In genomic region chr3:50600141-50600753, GRCh38 we compare ENCODE assay signal across 10 cellular contexts. TPM values are rescaled to one million over a fixed set of nuclear protein-coding genes. Genes with fewer than 3 reads are reported as not detected.
DNase-seq lines count a peak whose midpoint lies in the region; ATAC-seq and TF ChIP-seq lines count a peak whose summit lies in the region.
"Had no signal": no experiment of that assay in that cellular context is flagged by ENCODE, and none has a peak within 500 bp of the region (broad histone marks: within the 10 kb centered on the region; RNA-seq: fewer than 3 reads in every experiment).

No MANE protein-coding gene starts in this region.

- H3K9ac ChIP-seq in duodenal mucosa (ENCODE audit: low read depth in 1 of 2, low read length in 2 of 2) (peak overlapping the region; percentile 58 to 67), rectal smooth muscle tissue (ENCODE audit: low read length) (peak overlapping the region; percentile 33)

- DNase-seq in CD14-positive monocyte (ENCODE audit: low spot score) (no peak), OCI-M1 (lab: John Stamatoyannopoulos, UW) (peak; percentile 87), sciatic nerve (ENCODE audit: low spot score) (no peak), NCI-H1694 (lab: John Stamatoyannopoulos, UW) (no peak)
- no peak for DNase-seq in NK-92 treated with Interleukin-12 subunit alpha and Interleukin-12 subunit beta, amount 100 ng/mL, for 24 hours (lab: John Stamatoyannopoulos, UW)
- DNase-seq: activated B cell treated with CpG ODN at 0.5 μM for 24 hours, endodermal cell had no signal

- no peak for TF ChIP-seq CTCF in CD14-positive monocyte (IDR thresholded peaks at IDR 0.05)

- H3K4me1 Mint-ChIP-seq in CD14-positive monocyte: peaks cover 66% of the 10 kb centered on the region
- H3K4me1 Mint-ChIP-seq: endodermal cell had no signal

- peak overlapping the region; percentile 82 for H3K27ac ChIP-seq in duodenal mucosa (ENCODE audit: low read depth, low read length)
- H3K27ac ChIP-seq in rectal smooth muscle tissue (ENCODE audit: low read depth, low read length): peak overlapping the region; percentile 98

- ATAC-seq in sciatic nerve (no peak), HG02610 (IDR thresholded peaks at IDR 0.05; ENCODE audit: unreplicated experiment) (no peak)

- peaks cover 31 to 38% of the 10 kb centered on the region in 2 donors for H3K36me3 Mint-ChIP-seq in CD14-positive monocyte

- no peaks in the 10 kb centered on the region for H3K9me3 ChIP-seq in duodenal mucosa (ENCODE audit: control insufficient read depth in 1 of 2, low read length in 2 of 2)

- H3K4me1 ChIP-seq in duodenal mucosa (ENCODE audit: control insufficient read depth in 1 of 2, insufficient read depth in 2 of 2, low read length in 2 of 2) (peaks cover 51 to 55% of the 10 kb centered on the region in 2 donors), rectal smooth muscle tissue (ENCODE audit: control insufficient read depth, insufficient read depth, low read length) (peaks cover 34% of the 10 kb centered on the region)

- H3K27me3 ChIP-seq in duodenal mucosa (ENCODE audit: control insufficient read depth in 1 of 2, insufficient read depth in 2 of 2, low read length in 2 of 2) (no peaks in the 10 kb centered on the region), rectal smooth muscle tissue (ENCODE audit: control insufficient read depth, insufficient read depth, low read length) (no peaks in the 10 kb centered on the region)

- peaks cover 0 to 1% (median 0%) of the 10 kb centered on the region in 3 donors for H3K27me3 Mint-ChIP-seq in CD14-positive monocyte (ENCODE audit: low read depth in 3 of 3)
- H3K27me3 Mint-ChIP-seq: activated B cell treated with CpG ODN at 0.5 μM for 24 hours had no signal

- no peak overlapping the region for H3K4me3 Mint-ChIP-seq in CD14-positive monocyte
- H3K4me3 Mint-ChIP-seq: endodermal cell had no signal

- H3K36me3 ChIP-seq in duodenal mucosa (ENCODE audit: control insufficient read depth in 1 of 2, insufficient read depth in 2 of 2, low read length in 2 of 2): peaks cover 7 to 12% of the 10 kb centered on the region in 2 donors
- peaks cover 3% of the 10 kb centered on the region for H3K36me3 ChIP-seq in rectal smooth muscle tissue (ENCODE audit: control insufficient read depth, insufficient read depth, low read length)

- intact Hi-C loops in CD14-positive monocyte (cut with micrococcal nuclease): no loop called here
- intact Hi-C loops in sciatic nerve (cut with DNase I): no loop called here

- peak overlapping the region; percentile 83 to 94 (median 91) for H3K27ac Mint-ChIP-seq in CD14-positive monocyte
- H3K27ac Mint-ChIP-seq: endodermal cell had no signal

- H3K9me3 Mint-ChIP-seq in CD14-positive monocyte: no peaks in the 10 kb centered on the region
- H3K9me3 Mint-ChIP-seq: activated B cell treated with CpG ODN at 0.5 μM for 24 hours, endodermal cell had no signal

- H3K4me3 ChIP-seq in duodenal mucosa (ENCODE audit: low read depth in 1 of 2, low read length in 2 of 2): peak overlapping the region in 1 of 2 donors; percentile 13
- peak overlapping the region; percentile 11 for H3K4me3 ChIP-seq in rectal smooth muscle tissue (ENCODE audit: low read length)

RNA-seq across cellular contexts. Expression of gene CISH, which starts 11.3 kb away (rescaled TPM):
- polyA plus RNA-seq in CD14-positive monocyte: 1 to 10 TPM; 2.9 to 6.2 TPM
- total RNA-seq in sciatic nerve: 10.6 TPM

RNA-seq across cellular contexts. Expression of gene MAPKAPK3, which starts 16.7 kb away (rescaled TPM):
- 100 to 1,000 TPM; 173 to 252 TPM for polyA plus RNA-seq in CD14-positive monocyte
- total RNA-seq in sciatic nerve: 19.5 TPM

RNA-seq across cellular contexts. Expression of gene HEMK1, which starts 30.9 kb away (rescaled TPM):
- polyA plus RNA-seq in CD14-positive monocyte: 10 to 100 TPM; 12.1 to 14.0 TPM
- total RNA-seq in sciatic nerve: 21.3 TPM

RNA-seq across cellular contexts. Expression of gene C3orf18, which starts 32.7 kb away (rescaled TPM):
- under 1 TPM; 0.18 to 0.76 TPM for polyA plus RNA-seq in CD14-positive monocyte
- 16.1 TPM for total RNA-seq in sciatic nerve
